ENCODE assay signal across 31 cellular contexts in the genomic region with DNA sequence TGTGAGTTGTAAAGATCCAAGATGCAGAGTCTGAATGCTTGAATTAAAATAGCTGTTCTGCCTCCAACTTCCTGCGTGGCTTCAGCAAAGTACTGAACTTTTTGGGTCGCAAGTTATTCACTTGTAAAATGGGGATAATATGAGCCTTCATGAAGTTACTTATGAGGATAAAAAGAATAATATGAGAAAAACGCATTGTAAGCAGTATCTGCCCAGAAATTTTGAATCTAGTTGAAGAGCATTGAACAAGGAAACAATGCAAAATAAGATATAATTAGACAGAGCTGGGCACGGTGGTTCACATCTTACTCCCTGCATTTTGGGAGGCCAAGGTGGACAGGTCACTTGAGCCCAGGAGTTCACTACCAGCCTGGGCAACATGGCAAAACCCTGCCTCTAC. TPM values are rescaled to one million over a fixed set of nuclear protein-coding genes. Genes with fewer than 3 reads are reported as not detected.
"Had no signal": no experiment of that assay in that cellular context is flagged by ENCODE, and none has a peak within 500 bp of the region (broad histone marks: within the 10 kb centered on the region; RNA-seq: fewer than 3 reads in every experiment).

No MANE protein-coding gene starts in this region.

- H3K4me3 ChIP-seq: coronary artery, esophagus squamous epithelium, gastrocnemius medialis, heart right ventricle, left lung, lower lobe of right lung, mucosa of descending colon had no signal

- H3K9me3 ChIP-seq: esophagus squamous epithelium, gastrocnemius medialis, heart right ventricle, left lung, lower lobe of right lung, mucosa of descending colon had no signal

- H3K27me3 ChIP-seq: gastrocnemius medialis had no signal

- ATAC-seq: effector memory CD8-positive, alpha-beta T cell; esophagus mucosa; gastrocnemius medialis; heart right ventricle; left cardiac atrium; left lung; left ventricle myocardium superior; lower lobe of right lung; mucosa of descending colon had no signal

- FAIRE-seq: colon, endometrium, islet of Langerhans, keratinocyte had no signal

- H3K4me1 ChIP-seq: esophagus squamous epithelium, gastrocnemius medialis, heart right ventricle, left lung, lower lobe of right lung had no signal

- DNase-seq: effector CD8-positive, alpha-beta T cell; effector memory CD8-positive, alpha-beta T cell; endodermal cell; erythroblast; esophagus squamous epithelium; foreskin fibroblast; foreskin melanocyte; gastrocnemius medialis; glutamatergic neuron; head of caudate nucleus; heart right ventricle; hippocampal formation; left cardiac atrium; left lung; left ventricle myocardium superior; lower lobe of right lung; mesenchymal stem cell; mucosa of descending colon; naive B cell had no signal

- H3K36me3 ChIP-seq: esophagus squamous epithelium, gastrocnemius medialis, lower lobe of right lung had no signal

- H3K27ac ChIP-seq: coronary artery, epithelial cell of prostate, esophagus squamous epithelium, gastrocnemius medialis, heart right ventricle, left lung, lower lobe of right lung had no signal

RNA-seq across cellular contexts. Expression of a gene that starts 37.8 kb away (rescaled TPM):
- total RNA-seq: dermis microvascular lymphatic vessel endothelial cell, endodermal cell, glomerular endothelial cell, kidney epithelial cell, lung microvascular endothelial cell, mesothelial cell of epicardium had no signal
